8 cellular contexts compared by ENCODE assay signal in genomic region chr12:132190012-132190755, GRCh38. TPM values are rescaled to one million over a fixed set of nuclear protein-coding genes. Genes with fewer than 3 reads are reported as not detected.
DNase-seq lines count a peak whose midpoint lies in the region; ATAC-seq lines count a peak whose summit lies in the region.

No MANE protein-coding gene starts in this region.

- peaks cover 5 to 48% (median 33%) of the 10 kb centered on the region in 5 donors for H3K9me3 ChIP-seq in subcutaneous abdominal adipose tissue (ENCODE audit: control insufficient read depth in 5 of 5, low read length in 5 of 5)

- in situ Hi-C loops in KBM-7 (cut with MboI; ENCODE audit: low pct_unique_long_range_greater_than_20kb, low sequenced_read_pairs): no loop called here

- H3K36me3 ChIP-seq in subcutaneous abdominal adipose tissue (ENCODE audit: control insufficient read depth in 5 of 5, insufficient read depth in 5 of 5, low read length in 5 of 5): no peaks in the 10 kb centered on the region

- CTCF ChIA-PET in activated CD4-positive, alpha-beta T cell treated with anti-CD3 and anti-CD28 coated beads, Interleukin-2, amount 10 ng/mL, durations not matched to agents 7 days and 5 days (lab: Charles Lee): interaction anchor here (1.3 to 1.4 kb wide), 3 partner anchors 29 to 43 kb away, joined by 3 to 5 read pairs (median 4); no protein-coding TSS in a partner anchor

- POLR2A ChIA-PET in activated CD4-positive, alpha-beta T cell treated with anti-CD3 and anti-CD28 coated beads, Interleukin-2, amount 10 ng/mL, durations not matched to agents 7 days and 5 days (lab: Charles Lee): no interaction called here

- no peaks in the 10 kb centered on the region for H3K27me3 Mint-ChIP-seq in activated CD4-positive, alpha-beta T cell treated with anti-CD3 and anti-CD28 coated beads, Interleukin-2, amount 10 ng/mL, durations not matched to agents 7 days and 5 days
- H3K27me3 Mint-ChIP-seq in activated naive CD8-positive, alpha-beta T cell treated with anti-CD3 and anti-CD28 coated beads, Interleukin-2, amount 50 U/mL, for 24 hours: peaks cover 4% of the 10 kb centered on the region

- peaks cover 22% of the 10 kb centered on the region for H3K36me3 Mint-ChIP-seq in activated CD4-positive, alpha-beta T cell treated with anti-CD3 and anti-CD28 coated beads, Interleukin-2, amount 10 ng/mL, durations not matched to agents 7 days and 5 days (ENCODE audit: low read depth)
- peaks cover 3% of the 10 kb centered on the region for H3K36me3 Mint-ChIP-seq in activated naive CD8-positive, alpha-beta T cell treated with anti-CD3 and anti-CD28 coated beads, Interleukin-2, amount 50 U/mL, for 24 hours (ENCODE audit: low read depth)

- peaks cover 18% of the 10 kb centered on the region for H3K9me3 Mint-ChIP-seq in activated CD4-positive, alpha-beta T cell treated with anti-CD3 and anti-CD28 coated beads, Interleukin-2, amount 10 ng/mL, durations not matched to agents 7 days and 5 days
- peaks cover 9% of the 10 kb centered on the region for H3K9me3 Mint-ChIP-seq in activated naive CD8-positive, alpha-beta T cell treated with anti-CD3 and anti-CD28 coated beads, Interleukin-2, amount 50 U/mL, for 24 hours

- H3K4me3 ChIP-seq in subcutaneous abdominal adipose tissue (ENCODE audit: low read depth in 1 of 5, low read length in 5 of 5): peak overlapping the region; percentile 44 to 78 (median 71)

- peak overlapping the region; percentile 93 for H3K27ac Mint-ChIP-seq in activated CD4-positive, alpha-beta T cell treated with anti-CD3 and anti-CD28 coated beads, Interleukin-2, amount 10 ng/mL, durations not matched to agents 7 days and 5 days
- H3K27ac Mint-ChIP-seq in activated naive CD8-positive, alpha-beta T cell treated with anti-CD3 and anti-CD28 coated beads, Interleukin-2, amount 50 U/mL, for 24 hours: peak overlapping the region; percentile 74

- peak overlapping the region in 4 of 5 donors; percentile 42 to 68 (median 60) for H3K9ac ChIP-seq in subcutaneous abdominal adipose tissue (ENCODE audit: low read length in 5 of 5)

- peaks cover 0 to 33% (median 19%) of the 10 kb centered on the region in 5 donors for H3K4me1 ChIP-seq in subcutaneous abdominal adipose tissue (ENCODE audit: control insufficient read depth in 5 of 5, insufficient read depth in 5 of 5, low read length in 5 of 5)

- peaks cover 32% of the 10 kb centered on the region for H3K4me1 Mint-ChIP-seq in activated CD4-positive, alpha-beta T cell treated with anti-CD3 and anti-CD28 coated beads, Interleukin-2, amount 10 ng/mL, durations not matched to agents 7 days and 5 days
- H3K4me1 Mint-ChIP-seq in activated naive CD8-positive, alpha-beta T cell treated with anti-CD3 and anti-CD28 coated beads, Interleukin-2, amount 50 U/mL, for 24 hours: peaks cover 42% of the 10 kb centered on the region

- H3K27ac ChIP-seq in subcutaneous abdominal adipose tissue (ENCODE audit: low read depth, low read length): no peak overlapping the region

- no peak for DNase-seq in activated CD4-positive, alpha-beta T cell treated with anti-CD3 and anti-CD28 coated beads, Interleukin-2, amount 10 ng/mL, durations not matched to agents 7 days and 5 days
- no peak for DNase-seq in activated CD4-positive, alpha-beta T cell treated with anti-CD3 and anti-CD28 coated beads, Interleukin-2, amount 50 U/mL, for 48 hours
- DNase-seq in activated naive CD8-positive, alpha-beta T cell treated with anti-CD3 and anti-CD28 coated beads, Interleukin-2, amount 50 U/mL, for 24 hours: no peak
- DNase-seq in islet precursor cell (peak; percentile 80), KBM-7 (no peak), NCI-H510A treated with DMSO at 0.1 percent for 48 hours (lab: John Stamatoyannopoulos, UW) (no peak)

- H3K4me3 Mint-ChIP-seq in activated CD4-positive, alpha-beta T cell treated with anti-CD3 and anti-CD28 coated beads, Interleukin-2, amount 10 ng/mL, durations not matched to agents 7 days and 5 days: peak overlapping the region; percentile 90
- peak overlapping the region; percentile 82 for H3K4me3 Mint-ChIP-seq in activated naive CD8-positive, alpha-beta T cell treated with anti-CD3 and anti-CD28 coated beads, Interleukin-2, amount 50 U/mL, for 24 hours

- peaks cover 0 to 14% (median 3%) of the 10 kb centered on the region in 5 donors for H3K27me3 ChIP-seq in subcutaneous abdominal adipose tissue (ENCODE audit: control insufficient read depth in 5 of 5, insufficient read depth in 4 of 5, low read length in 5 of 5)

- ATAC-seq in HG03097 (IDR thresholded peaks at IDR 0.05; ENCODE audit: low FRiP score, unreplicated experiment): peak; percentile 27
- ATAC-seq in activated naive CD8-positive, alpha-beta T cell treated with anti-CD3 and anti-CD28 coated beads, Interleukin-2, amount 50 U/mL, for 24 hours: peak; percentile 4

RNA-seq across cellular contexts. Expression of gene NOC4L, which starts 45.9 kb away (rescaled TPM):
- total RNA-seq in activated CD4-positive, alpha-beta T cell treated with anti-CD3 and anti-CD28 coated beads, Interleukin-2, amount 10 ng/mL, durations not matched to agents 7 days and 5 days: 10 to 100 TPM; 28.9 to 32.4 TPM

RNA-seq across cellular contexts. Expression of gene DDX51, which starts 46.1 kb away (rescaled TPM):
- 10 to 100 TPM; 25.2 to 27.5 TPM for total RNA-seq in activated CD4-positive, alpha-beta T cell treated with anti-CD3 and anti-CD28 coated beads, Interleukin-2, amount 10 ng/mL, durations not matched to agents 7 days and 5 days
